In the genomic region with DNA sequence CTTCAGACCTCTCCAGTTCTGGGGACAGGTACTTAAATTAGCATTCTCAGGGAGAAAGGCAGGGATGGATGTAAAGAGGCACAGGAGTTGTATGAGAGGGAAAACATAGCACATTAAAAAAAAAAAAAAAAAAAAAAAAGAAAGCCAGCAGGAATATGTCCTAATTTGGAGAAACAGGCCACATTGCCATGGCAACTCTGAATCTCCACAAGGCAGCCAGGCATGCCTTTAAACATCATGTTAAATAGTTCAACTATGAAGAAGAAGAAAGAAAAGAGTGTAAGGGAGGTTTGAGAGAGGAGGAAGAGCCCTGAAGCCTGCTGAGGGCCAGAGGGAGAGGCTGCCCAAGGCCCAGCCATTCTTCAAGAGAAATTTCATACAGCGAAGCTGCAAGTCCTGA, we compare ENCODE assay signal across 26 cellular contexts.
DNase-seq lines count a peak whose midpoint lies in the region; ATAC-seq and TF ChIP-seq lines count a peak whose summit lies in the region.
"Had no signal": no experiment of that assay in that cellular context is flagged by ENCODE, and none has a peak within 500 bp of the region (broad histone marks: within the 10 kb centered on the region; RNA-seq: fewer than 3 reads in every experiment).

No MANE protein-coding gene starts in this region.

- peaks cover 4% of the 10 kb centered on the region for H3K27me3 Mint-ChIP-seq in neural progenitor cell (ENCODE audit: insufficient read depth, low read depth)

- intact Hi-C loops in vagina (cut with DNase I) = no loop called here
- intact Hi-C loops in lower lobe of right lung (cut with DNase I) = no loop called here

- no peaks in the 10 kb centered on the region for H3K36me3 ChIP-seq in neural progenitor cell
- no peaks in the 10 kb centered on the region for H3K36me3 ChIP-seq in vagina
- H3K36me3 ChIP-seq in lower lobe of right lung = no peaks in the 10 kb centered on the region

- H3K27ac ChIP-seq in neural progenitor cell = no peak overlapping the region
- no peak overlapping the region for H3K27ac ChIP-seq in vagina
- no peak overlapping the region for H3K27ac ChIP-seq in lower lobe of right lung
- H3K27ac ChIP-seq: A549, PC-9 had no signal

- DNase-seq in NCI-H446 treated with DMSO at 0.1 percent for 48 hours (lab: John Stamatoyannopoulos, UW) (peak; percentile 15), NCI-H446 (lab: John Stamatoyannopoulos, UW) (no peak), left kidney (ENCODE audit: low read depth, low spot score) (peak; percentile 56), neural progenitor cell (ENCODE audit: low spot score) (no peak), cerebellum (ENCODE audit: low spot score) (no peak), vagina (ENCODE audit: extremely low spot score in 2 of 2) (no peak), lower lobe of right lung (no peak)
- DNase-seq: AML-193; C1 segment of cervical spinal cord; CD4-positive, alpha-beta memory T cell; COR-L47; DMS79; EL; GF-D8; HCEC 1CT; KBM-7; MV-4-11; NCI-H1105; NCI-H1436 treated with DMSO at 0.1 percent for 48 hours; NCI-H2029; NCI-H345; NCI-H524 treated with DMSO at 0.1 percent for 48 hours; NCI-H774; PC-9 had no signal

- no peaks in the 10 kb centered on the region for H3K9me3 Mint-ChIP-seq in neural progenitor cell

- H3K4me1 Mint-ChIP-seq in neural progenitor cell = peaks cover 33% of the 10 kb centered on the region
- H3K4me1 Mint-ChIP-seq: CD4-positive, alpha-beta memory T cell had no signal

- H3K9me3 ChIP-seq in neural progenitor cell (ENCODE audit: low read depth) (no peaks in the 10 kb centered on the region), vagina (no peaks in the 10 kb centered on the region), lower lobe of right lung (no peaks in the 10 kb centered on the region)
- H3K9me3 ChIP-seq: A549 had no signal

- H3K36me3 Mint-ChIP-seq in neural progenitor cell = peaks cover 5% of the 10 kb centered on the region
- H3K36me3 Mint-ChIP-seq: CD4-positive, alpha-beta memory T cell had no signal

- TF ChIP-seq CTCF in neural progenitor cell (IDR thresholded peaks at IDR 0.05) (no peak), vagina (IDR thresholded peaks at IDR 0.05) (no peak), lower lobe of right lung (IDR thresholded peaks at IDR 0.05) (no peak)

- H3K4me3 Mint-ChIP-seq in neural progenitor cell = no peak overlapping the region
- H3K4me3 Mint-ChIP-seq: CD4-positive, alpha-beta memory T cell had no signal

- no peak for ATAC-seq in lower lobe of right lung
- ATAC-seq: A549, Right ventricle myocardium inferior had no signal

- no peaks in the 10 kb centered on the region for H3K27me3 ChIP-seq in neural progenitor cell
- no peaks in the 10 kb centered on the region for H3K27me3 ChIP-seq in vagina
- H3K27me3 ChIP-seq in lower lobe of right lung (ENCODE audit: low read depth) = no peaks in the 10 kb centered on the region

- peak overlapping the region; percentile 42 for H2AFZ ChIP-seq in neural progenitor cell (replicated peaks)
- H2AFZ ChIP-seq: PC-9 had no signal

- no peak overlapping the region for H3K4me2 ChIP-seq in neural progenitor cell
- H3K4me2 ChIP-seq: A549, PC-9 had no signal

- H3K4me3 ChIP-seq in neural progenitor cell = no peak overlapping the region
- no peak overlapping the region for H3K4me3 ChIP-seq in vagina
- H3K4me3 ChIP-seq in lower lobe of right lung = no peak overlapping the region
- H3K4me3 ChIP-seq: A549, PC-9 had no signal

- H3K27ac Mint-ChIP-seq in neural progenitor cell = peak overlapping the region; percentile 67
- H3K27ac Mint-ChIP-seq: CD4-positive, alpha-beta memory T cell had no signal

- H3F3A ChIP-seq in neural progenitor cell (ENCODE audit: low read depth) = no peaks in the 10 kb centered on the region

- TF ChIP-seq POLR2A in vagina (IDR thresholded peaks at IDR 0.05) = no peak

- no peaks in the 10 kb centered on the region for H3K79me2 ChIP-seq in neural progenitor cell (ENCODE audit: low read depth)

- no peaks in the 10 kb centered on the region for H3K4me1 ChIP-seq in neural progenitor cell
- no peaks in the 10 kb centered on the region for H3K4me1 ChIP-seq in vagina
- no peaks in the 10 kb centered on the region for H3K4me1 ChIP-seq in lower lobe of right lung

- no peak overlapping the region for H3K9ac ChIP-seq in neural progenitor cell

- H4K20me1 ChIP-seq in neural progenitor cell (ENCODE audit: low read depth) = no peaks in the 10 kb centered on the region

Comparison
In these comparisons a context has a peak if more than half of its experiments do, and no peak if none do; other contexts are left out.
1. DNase-seq: peak in NCI-H446 treated with DMSO at 0.1 percent for 48 hours (single experiment) and left kidney (single experiment); none in NCI-H446 (0 of 2), neural progenitor cell (single experiment), cerebellum (single experiment), vagina (0 of 2) and lower lobe of right lung (single experiment).